ENCODE assay signal across 7 cellular contexts in the genomic region with DNA sequence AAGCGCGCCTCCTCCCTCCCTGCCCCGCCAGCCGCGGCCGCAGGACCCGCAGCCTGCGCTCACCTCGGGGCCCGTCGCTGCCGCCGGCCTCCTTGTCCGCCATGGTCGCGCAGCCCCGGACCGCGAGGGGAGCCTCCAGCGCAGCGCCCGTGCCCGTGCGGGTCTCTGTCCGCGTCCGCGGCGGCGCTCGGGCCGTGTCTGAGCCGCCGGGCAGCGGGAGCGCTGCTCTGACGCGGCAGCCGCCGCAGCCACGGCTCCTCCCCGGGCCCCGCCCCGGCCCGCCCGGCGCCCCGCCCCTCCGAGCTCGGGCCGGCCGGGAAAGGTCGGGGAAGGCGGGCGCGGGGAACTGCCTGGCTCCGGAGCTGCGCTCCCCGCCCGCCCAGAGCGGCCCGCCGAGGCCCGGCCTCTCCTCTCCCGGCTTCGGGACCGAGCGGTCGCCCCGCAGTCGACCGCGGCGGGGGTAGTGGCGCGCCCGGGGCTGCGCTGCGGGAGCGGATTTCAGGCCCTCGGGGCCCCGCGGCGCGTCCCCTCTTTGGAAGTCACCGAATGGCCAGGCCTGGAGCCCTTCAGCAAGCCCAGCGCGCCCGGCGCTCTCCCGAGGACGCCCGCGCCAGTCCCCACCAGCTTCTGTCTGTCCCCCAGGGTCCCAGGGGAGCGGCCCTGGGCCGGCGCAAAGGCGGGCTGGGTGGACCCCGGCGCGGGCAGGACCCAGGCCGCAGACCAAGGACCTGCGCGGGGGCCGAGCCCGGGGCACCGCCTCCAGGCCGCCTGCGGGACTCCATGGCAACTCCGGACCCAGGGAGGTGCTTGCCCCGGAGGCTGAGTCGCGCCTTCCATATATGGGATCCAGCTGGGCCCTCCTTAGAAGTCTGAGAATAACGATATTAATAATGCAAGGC. TPM values are rescaled to one million over a fixed set of nuclear protein-coding genes. Genes with fewer than 3 reads are reported as not detected.
A peak's percentile ranks its signal among the peaks of the same experiment; 100 is the strongest.
DNase-seq lines count a peak whose midpoint lies in the region; ATAC-seq and TF ChIP-seq lines count a peak whose summit lies in the region.

A gene with protein sequence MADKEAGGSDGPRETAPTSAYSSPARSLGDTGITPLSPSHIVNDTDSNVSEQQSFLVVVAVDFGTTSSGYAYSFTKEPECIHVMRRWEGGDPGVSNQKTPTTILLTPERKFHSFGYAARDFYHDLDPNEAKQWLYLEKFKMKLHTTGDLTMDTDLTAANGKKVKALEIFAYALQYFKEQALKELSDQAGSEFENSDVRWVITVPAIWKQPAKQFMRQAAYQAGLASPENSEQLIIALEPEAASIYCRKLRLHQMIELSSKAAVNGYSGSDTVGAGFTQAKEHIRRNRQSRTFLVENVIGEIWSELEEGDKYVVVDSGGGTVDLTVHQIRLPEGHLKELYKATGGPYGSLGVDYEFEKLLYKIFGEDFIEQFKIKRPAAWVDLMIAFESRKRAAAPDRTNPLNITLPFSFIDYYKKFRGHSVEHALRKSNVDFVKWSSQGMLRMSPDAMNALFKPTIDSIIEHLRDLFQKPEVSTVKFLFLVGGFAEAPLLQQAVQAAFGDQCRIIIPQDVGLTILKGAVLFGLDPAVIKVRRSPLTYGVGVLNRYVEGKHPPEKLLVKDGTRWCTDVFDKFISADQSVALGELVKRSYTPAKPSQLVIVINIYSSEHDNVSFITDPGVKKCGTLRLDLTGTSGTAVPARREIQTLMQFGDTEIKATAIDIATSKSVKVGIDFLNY (minus strand): TSS at position 200 of the 899 bp plus-strand sequence. CDS start 97 bp downstream, at position 103.

- peak within 1 kb of the TSS; percentile 76 for H3K9ac ChIP-seq in HCT116 (ENCODE audit: low read length)

- WGBS in lower leg skin, 2 donors = 0 to 1% methylated on average over 13 to 22 of the region's 114 CpGs

- H2AFZ ChIP-seq in HCT116 (ENCODE audit: low read depth, low read length, poor library complexity, severe bottlenecking) = peak within 1 kb of the TSS; percentile 37

- H3K9me3 ChIP-seq in HCT116 (ENCODE audit: control insufficient read depth in 1 of 2, insufficient read depth in 1 of 2, low read depth in 1 of 2, low read length in 2 of 2) = no peaks in the 10 kb centered on the region

- peaks cover 17% of the 10 kb centered on the region; the same call in 1 of the 2 replicates for H3K79me2 ChIP-seq in HCT116 (ENCODE audit: insufficient read depth, low read length)

- H3K4me3 ChIP-seq in HCT116 (replicated peaks in 1 of 2; ENCODE audit: low read depth in 1 of 2, low read length in 2 of 2) = peak within 1 kb of the TSS; percentile 57 to 78
- H3K4me3 ChIP-seq in NB4 (ENCODE audit: low read depth, low read length) = no peak within 1 kb of the TSS
- peak within 1 kb of the TSS; percentile 81 for H3K4me3 ChIP-seq in lower leg skin (ENCODE audit: low read depth, poor library complexity, severe bottlenecking)

- no peak for TF ChIP-seq RAD21 in HCT116 (IDR thresholded peaks at IDR 0.05; ENCODE audit: low read depth)

- TF ChIP-seq POLR2A in HCT116 (IDR thresholded peaks at IDR 0.05; ENCODE audit: borderline replicate concordance, extremely low read depth, insufficient read depth, insufficient read length) (peak; percentile 81), NB4 (IDR thresholded peaks at IDR 0.05; ENCODE audit: extremely low read depth, insufficient read length) (no peak), lower leg skin (IDR thresholded peaks at IDR 0.05) (no peak)

- H3K9me2 ChIP-seq in HCT116 (ENCODE audit: insufficient read depth) = no peaks in the 10 kb centered on the region

- TF ChIP-seq CTCF in GM13977 (IDR thresholded peaks at IDR 0.05; ENCODE audit: extremely low read depth, insufficient read depth, missing control alignments) = no peak
- TF ChIP-seq CTCF in HCT116 (IDR thresholded peaks at IDR 0.05 in 2 of 3, conservative IDR thresholded peaks at IDR 0.05 in 1 of 3; ENCODE audit: borderline replicate concordance in 1 of 3, insufficient read depth in 1 of 3, low read depth in 2 of 3, low read length in 2 of 3) = no peak
- TF ChIP-seq CTCF in NB4 (IDR thresholded peaks at IDR 0.05; ENCODE audit: low read depth, low read length) = no peak
- TF ChIP-seq CTCF in lower leg skin (IDR thresholded peaks at IDR 0.05) = no peak

- intact Hi-C loops in HCT116 (cut with micrococcal nuclease) (no loop called here), lower leg skin (cut with DNase I; ENCODE audit: low total_unique reads) (no loop called here)

- H3K4me2 ChIP-seq in HCT116 (ENCODE audit: low read length) = peak within 1 kb of the TSS; percentile 88

- POLR2A ChIA-PET in HCT116 (lab: Charles Lee) = interaction anchor here (0.6 to 1.2 kb wide), 3 partner anchors 8 to 59 kb away, joined by 3 read pairs; no protein-coding TSS in a partner anchor

- RAD21 ChIA-PET in HCT116 (lab: Charles Lee; ENCODE audit: low non-redundant PET in 1 of 2, low total read pairs in 2 of 2, uncharacterized antibody in 2 of 2, unreplicated experiment in 2 of 2) = interaction anchor here in 1 of 2 experiments (0.6 kb wide), 1 partner anchor 44 kb away, joined by 3 read pairs; no protein-coding TSS in a partner anchor

- peaks cover 6 to 18% of the 10 kb centered on the region in 2 experiments; a peak in 3 of 4 replicates for H3K4me1 ChIP-seq in HCT116 (ENCODE audit: control insufficient read depth in 1 of 2, insufficient read depth in 2 of 2, low read length in 2 of 2)

- H3K27me3 ChIP-seq in HCT116 (ENCODE audit: insufficient read depth, low read length) = no peaks in the 10 kb centered on the region

- DNase-seq in GM13977 (ENCODE audit: low spot score) (peak; percentile 91), HCT116 (ENCODE audit: low read depth, low spot score) (peak; percentile 50), NB4 (ENCODE audit: low read depth) (peak; percentile 47), lower leg skin (ENCODE audit: low spot score in 2 of 2) (peak; percentile 46 to 93)
- peak; percentile 20 to 40 for DNase-seq in activated CD4-positive, alpha-beta T cell treated with anti-CD3 and anti-CD28 coated beads, Interleukin-2, amount 50 U/mL, for 24 hours (ENCODE audit: low read depth in 1 of 2, low spot score in 1 of 2)
- peak; percentile 11 for DNase-seq in effector CD8-positive, alpha-beta T cell (lab: John Stamatoyannopoulos, UW)
- DNase-seq in stimulated activated CD4-positive, alpha-beta T cell treated with anti-CD3 and anti-CD28 coated beads, Interleukin-4, amount 100 ng/mL, for 1 hour = peak; percentile 61

- CTCF ChIA-PET in HCT116 (lab: Charles Lee) = interaction anchor here (0.6 to 1.7 kb wide), 5 partner anchors 12 to 115 kb away, joined by 3 to 7 read pairs (median 4); no protein-coding TSS in a partner anchor

- in situ Hi-C loops in GM13977 (cut with MboI; ENCODE audit: low pct_unique_long_range_greater_than_20kb, low sequenced_read_pairs, unreplicated experiment) = no loop called here

- H3K36me3 ChIP-seq in HCT116 (ENCODE audit: control insufficient read depth in 1 of 2, insufficient read depth in 2 of 2, low read length in 2 of 2) = no peaks in the 10 kb centered on the region

- ATAC-seq in HCT116 = peak; percentile 88

- BruUV-seq in HCT116 (replicated peaks; lab: Mats Ljungman, UMichigan) = no TSS peak

- peak within 1 kb of the TSS; percentile 81 for H3K27ac ChIP-seq in HCT116 (ENCODE audit: low read depth, low read length)

- H4K20me1 ChIP-seq in HCT116 (ENCODE audit: insufficient read depth) = no peaks in the 10 kb centered on the region

TF ChIP-seq in HCT116, 20 proteins besides CTCF, POLR2A, EP300 and RAD21 (continues in another document):
- TF ChIP-seq TCF7L2 (IDR thresholded peaks at IDR 0.05; ENCODE audit: borderline replicate concordance, extremely low read depth, insufficient read depth, insufficient read length) = no peak
- TF ChIP-seq ZNF274 (IDR thresholded peaks at IDR 0.05; ENCODE audit: low read depth, low read length) = no peak
- no peak for TF ChIP-seq EZH2 (IDR thresholded peaks at IDR 0.05)
- peak; percentile 99 for TF ChIP-seq SRF (IDR thresholded peaks at IDR 0.05; ENCODE audit: low read depth)
- TF ChIP-seq YY1 (IDR thresholded peaks at IDR 0.05; ENCODE audit: extremely low read depth, insufficient replicate concordance, low read depth, low read length) = peak; percentile 19
- no peak for TF ChIP-seq ELF1 (IDR thresholded peaks at IDR 0.05; ENCODE audit: borderline replicate concordance, low read depth)
- no peak for TF ChIP-seq SIN3A (IDR thresholded peaks at IDR 0.05; ENCODE audit: low read depth)
- TF ChIP-seq SP1 (IDR thresholded peaks at IDR 0.05; ENCODE audit: low read depth) = no peak
- TF ChIP-seq, protein P1, sequence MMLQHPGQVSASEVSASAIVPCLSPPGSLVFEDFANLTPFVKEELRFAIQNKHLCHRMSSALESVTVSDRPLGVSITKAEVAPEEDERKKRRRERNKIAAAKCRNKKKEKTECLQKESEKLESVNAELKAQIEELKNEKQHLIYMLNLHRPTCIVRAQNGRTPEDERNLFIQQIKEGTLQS (IDR thresholded peaks at IDR 0.05) = no peak
- no peak for TF ChIP-seq CEBPB (IDR thresholded peaks at IDR 0.05; ENCODE audit: low read depth)
- no peak for TF ChIP-seq JUND (IDR thresholded peaks at IDR 0.05)
- TF ChIP-seq ZFX (IDR thresholded peaks at IDR 0.05) = peak; percentile 92
- peak; percentile 96 for TF ChIP-seq POLR2AphosphoS5 (IDR thresholded peaks at IDR 0.05; ENCODE audit: low read depth, low read length)
- TF ChIP-seq, protein P2, sequence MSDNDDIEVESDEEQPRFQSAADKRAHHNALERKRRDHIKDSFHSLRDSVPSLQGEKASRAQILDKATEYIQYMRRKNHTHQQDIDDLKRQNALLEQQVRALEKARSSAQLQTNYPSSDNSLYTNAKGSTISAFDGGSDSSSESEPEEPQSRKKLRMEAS (IDR thresholded peaks at IDR 0.05) = no peak
- TF ChIP-seq, protein P3, sequence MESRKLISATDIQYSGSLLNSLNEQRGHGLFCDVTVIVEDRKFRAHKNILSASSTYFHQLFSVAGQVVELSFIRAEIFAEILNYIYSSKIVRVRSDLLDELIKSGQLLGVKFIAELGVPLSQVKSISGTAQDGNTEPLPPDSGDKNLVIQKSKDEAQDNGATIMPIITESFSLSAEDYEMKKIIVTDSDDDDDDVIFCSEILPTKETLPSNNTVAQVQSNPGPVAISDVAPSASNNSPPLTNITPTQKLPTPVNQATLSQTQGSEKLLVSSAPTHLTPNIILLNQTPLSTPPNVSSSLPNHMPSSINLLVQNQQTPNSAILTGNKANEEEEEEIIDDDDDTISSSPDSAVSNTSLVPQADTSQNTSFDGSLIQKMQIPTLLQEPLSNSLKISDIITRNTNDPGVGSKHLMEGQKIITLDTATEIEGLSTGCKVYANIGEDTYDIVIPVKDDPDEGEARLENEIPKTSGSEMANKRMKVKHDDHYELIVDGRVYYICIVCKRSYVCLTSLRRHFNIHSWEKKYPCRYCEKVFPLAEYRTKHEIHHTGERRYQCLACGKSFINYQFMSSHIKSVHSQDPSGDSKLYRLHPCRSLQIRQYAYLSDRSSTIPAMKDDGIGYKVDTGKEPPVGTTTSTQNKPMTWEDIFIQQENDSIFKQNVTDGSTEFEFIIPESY (IDR thresholded peaks at IDR 0.05; ENCODE audit: extremely low read depth, insufficient replicate concordance, low read length) = no peak
- no peak for TF ChIP-seq FOSL1 (IDR thresholded peaks at IDR 0.05; ENCODE audit: low read depth)
- TF ChIP-seq CBX3 (IDR thresholded peaks at IDR 0.05; ENCODE audit: low read depth) = no peak

RNA-seq across cellular contexts. Expression of the gene that starts here (rescaled TPM):
- total RNA-seq in HCT116 (2021; ENCODE audit: unreplicated experiment) (19.8 TPM), lower leg skin (1 to 10 TPM; 6.4 to 9.9 (median 9.5) TPM)
- 7.0 and 8.9 TPM in 2 replicates for polyA plus RNA-seq in HCT116 (2012)

Comparison
In these comparisons a context has a peak if more than half of its experiments do, and no peak if none do; other contexts are left out.
1. DNase-seq: peak in every context shown above with its lines; median percentile 91 in GM13977; 70 in lower leg skin; 61 in stimulated activated CD4-positive, alpha-beta T cell treated with anti-CD3 and anti-CD28 coated beads, Interleukin-4, amount 100 ng/mL, for 1 hour; 50 in HCT116; 47 in NB4; 30 in activated CD4-positive, alpha-beta T cell treated with anti-CD3 and anti-CD28 coated beads, Interleukin-2, amount 50 U/mL, for 24 hours; 11 in effector CD8-positive, alpha-beta T cell.